6 cellular contexts compared by ENCODE assay signal in the genomic region with DNA sequence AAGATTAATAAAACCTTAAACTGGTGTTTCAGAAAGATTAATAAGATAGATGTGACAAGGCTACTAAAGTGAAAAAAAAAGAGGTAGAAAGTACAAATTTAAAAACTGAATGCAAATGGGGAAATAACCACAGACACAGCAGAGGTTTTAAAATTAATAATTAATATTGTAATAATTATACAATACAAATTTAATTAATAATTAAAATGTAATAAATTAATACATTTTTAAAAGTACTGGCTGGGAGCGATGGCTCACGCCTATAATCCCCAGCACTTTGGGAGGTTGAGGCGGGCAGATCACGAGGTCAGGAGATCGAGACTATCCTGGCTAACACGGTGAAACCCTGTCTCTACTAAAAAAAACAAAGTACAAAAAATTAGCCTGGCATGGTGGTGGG. TPM values are rescaled to one million over a fixed set of nuclear protein-coding genes. Genes with fewer than 3 reads are reported as not detected.
"Had no signal": no experiment of that assay in that cellular context is flagged by ENCODE, and none has a peak within 500 bp of the region (broad histone marks: within the 10 kb centered on the region; RNA-seq: fewer than 3 reads in every experiment).

No MANE protein-coding gene starts in this region.

- H3K9me3 Mint-ChIP-seq: GM23338 had no signal

- DNase-seq: H9, HCEC 1CT, IMR-90 had no signal

- ATAC-seq: GM23338 had no signal

- H3K27ac Mint-ChIP-seq: GM23338, H9 had no signal

- H3K4me3 Mint-ChIP-seq: GM23338, H9 had no signal

RNA-seq across cellular contexts. Expression of gene CD2, which starts 26.8 kb away (rescaled TPM):
- total RNA-seq: GM23338, H1, H9, HT-29, IMR-90 had no signal
